2 cellular contexts compared by ENCODE assay signal in genomic region chr3:141434255-141434654, GRCh38.
TF ChIP-seq lines count a peak whose summit lies in the region.

No MANE protein-coding gene starts in this region.

TF ChIP-seq in IMR-90, 13 proteins besides CTCF, POLR2A, EP300 and RAD21 (continued from another document):
- no peak for TF ChIP-seq SMC3 (IDR thresholded peaks at IDR 0.05; ENCODE audit: low read depth, low read length)
- no peak for TF ChIP-seq CHD1 (IDR thresholded peaks at IDR 0.05; ENCODE audit: low read depth, low read length)
- no peak for TF ChIP-seq CEBPB (IDR thresholded peaks at IDR 0.05; ENCODE audit: low read depth, low read length)
- no peak for TF ChIP-seq NFE2L2 (IDR thresholded peaks at IDR 0.05; ENCODE audit: low read depth, low read length)
- TF ChIP-seq USF2 (IDR thresholded peaks at IDR 0.05; ENCODE audit: low read depth, low read length) = no peak
- no peak for TF ChIP-seq ELK1 (IDR thresholded peaks at IDR 0.05; ENCODE audit: borderline replicate concordance, low read depth, low read length)
- TF ChIP-seq RFX5 (IDR thresholded peaks at IDR 0.05; ENCODE audit: low read depth, low read length) = no peak

TF ChIP-seq in HEK293T, 16 proteins besides CTCF, POLR2A, EP300 and RAD21 (continued from another document):
- TF ChIP-seq PKNOX1 (IDR thresholded peaks at IDR 0.05) (no peak), ZNF384 (IDR thresholded peaks at IDR 0.05) (no peak), FOXK2 (IDR thresholded peaks at IDR 0.05) (no peak), ARNT (IDR thresholded peaks at IDR 0.05) (no peak), FOXM1 (IDR thresholded peaks at IDR 0.05; ENCODE audit: borderline replicate concordance) (no peak), LEF1 (IDR thresholded peaks at IDR 0.05; ENCODE audit: borderline replicate concordance) (no peak), L3MBTL2 (conservative IDR thresholded peaks at IDR 0.05) (no peak)
